Comparison of ENCODE assay signal across 30 cellular contexts in the genomic region with DNA sequence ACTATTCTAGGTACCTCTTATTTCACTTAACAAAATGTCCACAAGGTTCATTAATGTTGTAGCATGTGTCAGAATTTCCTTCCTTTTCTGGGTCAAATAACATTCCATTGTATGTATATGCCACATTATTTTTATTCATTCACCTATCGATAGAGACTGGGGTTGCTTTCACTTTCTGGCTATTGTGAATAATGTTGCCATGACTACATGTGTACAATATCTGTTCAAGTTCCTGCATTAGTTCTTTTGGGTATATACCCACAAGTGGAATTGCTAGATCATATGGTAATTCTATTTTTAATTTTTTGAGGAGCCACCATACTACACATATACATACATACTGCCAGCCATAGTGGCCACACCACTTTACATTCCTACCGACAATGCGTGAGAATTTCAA.
"Had no signal": no experiment of that assay in that cellular context is flagged by ENCODE, and none has a peak within 500 bp of the region (broad histone marks: within the 10 kb centered on the region; RNA-seq: fewer than 3 reads in every experiment).

No MANE protein-coding gene starts in this region.

- FAIRE-seq: astrocyte, bronchial epithelial cell had no signal

- H3K4me1 Mint-ChIP-seq: activated T-helper 17 cell treated with anti-CD3 and anti-CD28 coated beads, Interleukin-2, amount 50 U/mL, for 72 hours; central memory CD8-positive, alpha-beta T cell had no signal

- H3K27me3 ChIP-seq: brain microvascular endothelial cell, esophagus squamous epithelium, gastroesophageal sphincter had no signal

- H3K4me3 ChIP-seq: coronary artery, esophagus squamous epithelium, gastroesophageal sphincter had no signal

- ATAC-seq: activated CD4-positive, alpha-beta T cell treated with anti-CD3 and anti-CD28 coated beads for 36 hours; activated CD8-positive, alpha-beta T cell treated with anti-CD3 and anti-CD28 coated beads, Interleukin-2, amount 10 ng/mL, durations not matched to agents 7 days and 5 days; activated T-cell treated with anti-CD3 and anti-CD28 coated beads, Interleukin-2, amount 50 U/mL, for 4 hours; activated T-helper 17 cell treated with anti-CD3 and anti-CD28 coated beads, Interleukin-2, amount 50 U/mL, for 72 hours; effector memory CD8-positive, alpha-beta T cell; gastroesophageal sphincter had no signal

- H3K4me3 Mint-ChIP-seq: activated CD4-positive, alpha-beta memory T cell treated with anti-CD3 and anti-CD28 coated beads for 36 hours; activated CD4-positive, alpha-beta T cell treated with anti-CD3 and anti-CD28 coated beads for 36 hours; activated CD4-positive, alpha-beta T cell treated with anti-CD3 and anti-CD28 coated beads, Interleukin-2, amount 10 ng/mL, durations not matched to agents 24 days and 14 days; activated CD8-positive, alpha-beta T cell treated with anti-CD3 and anti-CD28 coated beads, Interleukin-2, amount 10 ng/mL, durations not matched to agents 7 days and 5 days; activated naive CD8-positive, alpha-beta T cell; activated T-cell treated with anti-CD3 and anti-CD28 coated beads, Interleukin-2, amount 50 U/mL, for 4 hours; activated T-helper 17 cell treated with anti-CD3 and anti-CD28 coated beads, Interleukin-2, amount 50 U/mL, for 72 hours; central memory CD8-positive, alpha-beta T cell; dendritic cell treated with granulocyte-macrophage colony-stimulating factor and Interleukin-4, amounts not matched to agents 40 ng/mL and 50 ng/mL, for 4 days; effector memory CD8-positive, alpha-beta T cell had no signal

- H3K9me3 Mint-ChIP-seq: dendritic cell treated with granulocyte-macrophage colony-stimulating factor and Interleukin-4, amounts not matched to agents 40 ng/mL and 50 ng/mL, for 4 days; effector memory CD8-positive, alpha-beta T cell had no signal

- DNase-seq: activated CD4-positive, alpha-beta memory T cell treated with anti-CD3 and anti-CD28 coated beads for 36 hours; activated CD4-positive, alpha-beta T cell treated with anti-CD3 and anti-CD28 coated beads for 36 hours; activated CD4-positive, alpha-beta T cell treated with anti-CD3 and anti-CD28 coated beads, Interleukin-2, amount 10 ng/mL, durations not matched to agents 24 days and 14 days; activated CD4-positive, CD25-positive, alpha-beta regulatory T cell; activated CD4-positive, CD25-positive, alpha-beta regulatory T cell treated with anti-CD3 and anti-CD28 coated beads, Interleukin-2, amount 50 U/mL, for 72 hours; activated CD8-positive, alpha-beta memory T cell treated with anti-CD3 and anti-CD28 coated beads, Interleukin-2, amount 50 U/mL, for 48 hours; activated CD8-positive, alpha-beta T cell treated with anti-CD3 and anti-CD28 coated beads, Interleukin-2, amount 10 ng/mL, durations not matched to agents 7 days and 5 days; activated effector memory CD4-positive, alpha-beta T cell treated with Interleukin-2 at 50 U/mL for 16 hours; activated gamma-delta T cell treated with Interleukin-2 at 50 U/mL for 16 hours; activated naive CD4-positive, alpha-beta T cell treated with anti-CD3 and anti-CD28 coated beads, Interleukin-2, amount 50 U/mL, for 16 hours; activated naive CD4-positive, alpha-beta T cell treated with Interleukin-2 at 50 U/mL for 16 hours; activated T-cell treated with anti-CD3 and anti-CD28 coated beads for 4 hours; activated T-cell treated with anti-CD3 and anti-CD28 coated beads, Interleukin-2, amount 50 U/mL, for 4 hours; amniotic stem cell; anterior cingulate cortex; brain microvascular endothelial cell; effector CD4-positive, alpha-beta T cell; effector memory CD8-positive, alpha-beta T cell; esophagus squamous epithelium; foreskin melanocyte; T-helper 2 cell had no signal

- H3K4me1 ChIP-seq: esophagus squamous epithelium, gastroesophageal sphincter had no signal

- H3K9me3 ChIP-seq: esophagus squamous epithelium had no signal

- H3K27ac ChIP-seq: brain microvascular endothelial cell, coronary artery, epithelial cell of prostate, esophagus squamous epithelium, gastroesophageal sphincter had no signal

- H3K36me3 ChIP-seq: brain microvascular endothelial cell, esophagus squamous epithelium, gastroesophageal sphincter had no signal

- H3K27ac Mint-ChIP-seq: activated CD4-positive, alpha-beta memory T cell treated with anti-CD3 and anti-CD28 coated beads for 36 hours; activated CD4-positive, alpha-beta T cell treated with anti-CD3 and anti-CD28 coated beads for 36 hours; activated CD4-positive, alpha-beta T cell treated with anti-CD3 and anti-CD28 coated beads, Interleukin-2, amount 10 ng/mL, durations not matched to agents 24 days and 14 days; activated CD8-positive, alpha-beta T cell treated with anti-CD3 and anti-CD28 coated beads, Interleukin-2, amount 10 ng/mL, durations not matched to agents 7 days and 5 days; activated naive CD8-positive, alpha-beta T cell; activated T-helper 17 cell treated with anti-CD3 and anti-CD28 coated beads, Interleukin-2, amount 50 U/mL, for 72 hours; dendritic cell treated with granulocyte-macrophage colony-stimulating factor and Interleukin-4, amounts not matched to agents 40 ng/mL and 50 ng/mL, for 4 days; effector memory CD8-positive, alpha-beta T cell had no signal

- H3K27me3 Mint-ChIP-seq: activated CD4-positive, alpha-beta memory T cell treated with anti-CD3 and anti-CD28 coated beads for 36 hours; activated CD4-positive, alpha-beta T cell treated with anti-CD3 and anti-CD28 coated beads for 36 hours; activated CD4-positive, alpha-beta T cell treated with anti-CD3 and anti-CD28 coated beads, Interleukin-2, amount 10 ng/mL, durations not matched to agents 24 days and 14 days; activated naive CD8-positive, alpha-beta T cell; activated T-helper 17 cell treated with anti-CD3 and anti-CD28 coated beads, Interleukin-2, amount 50 U/mL, for 72 hours; central memory CD8-positive, alpha-beta T cell; dendritic cell treated with granulocyte-macrophage colony-stimulating factor and Interleukin-4, amounts not matched to agents 40 ng/mL and 50 ng/mL, for 4 days; effector memory CD8-positive, alpha-beta T cell had no signal
